ENCODE assay signal across 13 cellular contexts in the genomic region with DNA sequence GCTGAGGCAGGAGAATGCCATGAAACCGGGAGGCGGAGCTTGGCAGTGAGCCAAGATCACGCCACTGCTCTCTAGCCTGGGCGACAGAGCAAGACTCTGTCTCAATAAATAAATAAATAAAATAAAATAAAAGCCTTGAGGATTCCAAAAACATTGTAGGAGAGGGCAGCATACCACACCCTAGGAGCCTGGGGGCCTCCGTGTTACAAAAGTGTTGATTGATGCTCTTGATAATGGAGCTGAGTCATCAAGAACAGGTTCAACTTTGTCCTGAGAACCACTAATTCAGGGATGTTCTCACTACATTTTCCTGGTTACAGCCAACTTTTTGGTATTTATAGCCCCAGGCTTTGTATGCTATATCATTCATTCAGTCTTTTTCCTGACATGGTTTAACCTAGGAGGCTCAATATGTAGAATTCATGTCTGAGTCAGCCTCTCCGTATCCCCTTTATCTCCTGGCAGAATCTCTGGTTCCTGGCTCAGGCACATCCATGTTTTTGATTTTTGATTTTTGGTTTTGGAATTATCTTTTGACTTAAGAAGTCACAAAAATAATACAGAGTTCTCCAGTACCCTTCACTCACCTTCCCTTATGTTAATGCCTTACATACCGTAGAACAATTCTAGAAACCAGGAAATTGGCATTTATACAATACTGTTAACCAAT.
DNase-seq lines count a peak whose midpoint lies in the region; ATAC-seq, FAIRE-seq and TF ChIP-seq lines count a peak whose summit lies in the region.
"Had no signal": no experiment of that assay in that cellular context is flagged by ENCODE, and none has a peak within 500 bp of the region (broad histone marks: within the 10 kb centered on the region; RNA-seq: fewer than 3 reads in every experiment).

No MANE protein-coding gene starts in this region.

- H3K9me3 ChIP-seq in pancreas = no peaks in the 10 kb centered on the region

- TF ChIP-seq CTCF in pancreas (IDR thresholded peaks at IDR 0.05) (no peak), foreskin fibroblast (IDR thresholded peaks at IDR 0.05; ENCODE audit: low read depth, low read length) (no peak)

- no peaks in the 10 kb centered on the region for H3K27me3 ChIP-seq in pancreas
- H3K27me3 ChIP-seq: neural progenitor cell had no signal

- intact Hi-C loops in dendritic cell treated with granulocyte-macrophage colony-stimulating factor and Interleukin-4, amounts not matched to agents 40 ng/mL and 50 ng/mL, for 4 days (cut with micrococcal nuclease) = no loop called here
- intact Hi-C loops in pancreas (cut with DNase I) = no loop called here

- H3K27me3 Mint-ChIP-seq in dendritic cell treated with granulocyte-macrophage colony-stimulating factor and Interleukin-4, amounts not matched to agents 40 ng/mL and 50 ng/mL, for 4 days = no peaks in the 10 kb centered on the region

- H3K27ac Mint-ChIP-seq in dendritic cell treated with granulocyte-macrophage colony-stimulating factor and Interleukin-4, amounts not matched to agents 40 ng/mL and 50 ng/mL, for 4 days = peak overlapping the region; percentile 72
- H3K27ac Mint-ChIP-seq: neural progenitor cell had no signal

- H3K4me3 ChIP-seq in pancreas (no peak overlapping the region), foreskin fibroblast (ENCODE audit: low read depth in 1 of 2, low read length in 2 of 2) (no peak overlapping the region)
- H3K4me3 ChIP-seq: neural progenitor cell had no signal

- no peaks in the 10 kb centered on the region for H3K36me3 ChIP-seq in pancreas

- no peak overlapping the region for H3K4me3 Mint-ChIP-seq in dendritic cell treated with granulocyte-macrophage colony-stimulating factor and Interleukin-4, amounts not matched to agents 40 ng/mL and 50 ng/mL, for 4 days
- H3K4me3 Mint-ChIP-seq: neural progenitor cell had no signal

- FAIRE-seq in pancreas (lab: Jason Lieb, UNC) = no peak

- no peaks in the 10 kb centered on the region for H3K9me3 Mint-ChIP-seq in dendritic cell treated with granulocyte-macrophage colony-stimulating factor and Interleukin-4, amounts not matched to agents 40 ng/mL and 50 ng/mL, for 4 days
- H3K9me3 Mint-ChIP-seq: neural progenitor cell had no signal

- H3K4me1 Mint-ChIP-seq in dendritic cell treated with granulocyte-macrophage colony-stimulating factor and Interleukin-4, amounts not matched to agents 40 ng/mL and 50 ng/mL, for 4 days (ENCODE audit: low read depth) = peaks cover 41% of the 10 kb centered on the region

- peaks cover 0 to 9% (median 4%) of the 10 kb centered on the region in 3 donors for H3K4me1 ChIP-seq in pancreas
- H3K4me1 ChIP-seq: neural progenitor cell had no signal

- H3K36me3 Mint-ChIP-seq in dendritic cell treated with granulocyte-macrophage colony-stimulating factor and Interleukin-4, amounts not matched to agents 40 ng/mL and 50 ng/mL, for 4 days (ENCODE audit: low read depth) = peaks cover 25% of the 10 kb centered on the region

- ATAC-seq in pancreas (peak; percentile 36 to 67 (median 66)), HG02884 (IDR thresholded peaks at IDR 0.05; ENCODE audit: unreplicated experiment) (no peak)

- DNase-seq in DMS 273 (lab: John Stamatoyannopoulos, UW; ENCODE audit: unreplicated experiment) (peak; percentile 9), DMS 273 treated with DMSO at 0.1 percent for 48 hours (lab: John Stamatoyannopoulos, UW) (no peak), NCI-H226 (peak; percentile 98), pancreas (peak in 2 of 6 donors; percentile 25 to 37), foreskin fibroblast (no peak), NOMO-1 treated with DMSO at 0.1 percent for 48 hours (lab: John Stamatoyannopoulos, UW; ENCODE audit: unreplicated experiment) (no peak)
- DNase-seq: 8988T; activated T-cell treated with anti-CD3 and anti-CD28 coated beads, Interleukin-2, amount 50 U/mL, for 48 hours; NCI-H748 treated with DMSO at 0.1 percent for 48 hours; stimulated activated CD4-positive, alpha-beta T cell treated with anti-CD3 and anti-CD28 coated beads, Interleukin-4, amount 100 ng/mL, for 1 hour had no signal

- WGBS in pancreas, 2 donors = 56 to 62% methylated on average over 7 of the region's 7 CpGs

- no peak overlapping the region for H3K27ac ChIP-seq in pancreas
- H3K27ac ChIP-seq: neural progenitor cell had no signal

Comparison
In these comparisons a context has a peak if more than half of its experiments do, and no peak if none do; other contexts are left out.
1. DNase-seq: peak in DMS 273 (single experiment) and NCI-H226 (single experiment); none in DMS 273 treated with DMSO at 0.1 percent for 48 hours (single experiment), foreskin fibroblast (0 of 2) and NOMO-1 treated with DMSO at 0.1 percent for 48 hours (single experiment).